Comparison of ENCODE assay signal across 4 cellular contexts in the genomic region with DNA sequence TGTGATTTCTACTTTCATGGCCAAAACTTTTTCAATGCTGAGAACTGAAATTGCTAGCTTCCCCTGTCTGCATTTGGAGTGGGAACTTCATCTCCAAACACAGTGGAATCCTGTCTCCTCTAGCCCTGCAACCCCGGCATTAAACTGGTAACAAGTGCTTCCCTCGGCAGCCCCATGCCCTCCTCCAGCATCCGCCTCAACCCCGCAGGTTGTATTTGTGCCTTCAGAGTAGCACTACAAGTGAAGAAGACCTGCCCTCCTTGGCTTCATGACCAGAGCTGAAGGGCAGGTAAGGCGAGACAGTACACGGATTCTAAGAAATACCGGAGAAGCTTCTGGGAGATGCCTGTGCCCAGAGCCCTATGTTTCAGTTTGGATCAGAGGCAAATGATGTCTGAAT. TPM values are rescaled to one million over a fixed set of nuclear protein-coding genes. Genes with fewer than 3 reads are reported as not detected.
"Had no signal": no experiment of that assay in that cellular context is flagged by ENCODE, and none has a peak within 500 bp of the region (broad histone marks: within the 10 kb centered on the region; RNA-seq: fewer than 3 reads in every experiment).

No MANE protein-coding gene starts in this region.

- ATAC-seq: GM12878 had no signal

- H3K4me3 ChIP-seq: GM12878 had no signal

- DNase-seq: GDM1, GF-D8 had no signal

RNA-seq across cellular contexts. Expression of gene C10orf53, which starts 16.9 kb away (rescaled TPM):
- total RNA-seq: G401, GM12878 had no signal
